ENCODE assay signal across 8 cellular contexts in the genomic region with DNA sequence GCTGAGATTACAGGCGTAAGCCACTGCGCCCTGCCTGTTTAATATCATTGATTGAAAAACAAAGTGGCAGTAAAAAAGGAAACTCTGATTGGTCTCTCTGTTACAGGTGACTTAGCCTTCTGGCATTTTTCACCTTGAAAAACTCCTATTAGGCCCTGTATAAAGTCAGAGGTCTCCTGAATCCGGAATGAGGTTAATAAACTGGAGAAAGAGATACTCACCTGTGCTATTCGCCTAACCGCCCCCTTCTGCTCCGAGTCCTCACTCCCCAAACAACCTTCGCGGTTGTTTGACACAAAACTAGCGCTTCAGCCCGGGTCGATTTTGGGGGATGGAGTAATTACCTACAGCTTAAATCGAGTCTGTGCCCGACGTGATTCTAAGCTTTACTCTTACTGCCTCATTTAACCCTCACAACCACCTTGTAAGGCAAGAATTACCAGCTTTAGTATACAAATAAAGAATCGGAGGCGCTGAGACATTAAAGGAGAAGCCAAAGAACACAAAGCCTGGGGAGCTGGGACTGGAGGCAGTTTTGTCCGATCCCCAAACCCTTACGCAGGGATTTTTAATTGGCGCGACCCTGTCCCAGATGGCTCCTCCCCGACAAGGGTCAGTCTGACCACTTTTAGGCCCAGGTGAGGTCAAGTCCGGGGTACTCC. TPM values are rescaled to one million over a fixed set of nuclear protein-coding genes. Genes with fewer than 3 reads are reported as not detected.
DNase-seq lines count a peak whose midpoint lies in the region; ATAC-seq, FAIRE-seq and TF ChIP-seq lines count a peak whose summit lies in the region.

No MANE protein-coding gene starts in this region.

- H3K4me3 Mint-ChIP-seq in activated CD4-positive, alpha-beta memory T cell treated with anti-CD3 and anti-CD28 coated beads, Interleukin-2, amount 10 ng/mL, durations not matched to agents 7 days and 5 days, result peak overlapping the region; percentile 76

- peaks cover 12% of the 10 kb centered on the region for H3K79me2 ChIP-seq in hepatocyte

- H3K9me3 Mint-ChIP-seq in activated CD4-positive, alpha-beta memory T cell treated with anti-CD3 and anti-CD28 coated beads, Interleukin-2, amount 10 ng/mL, durations not matched to agents 7 days and 5 days, result no peaks in the 10 kb centered on the region

- peak; percentile 3 for DNase-seq in HCEC 1CT
- no peak for DNase-seq in activated CD4-positive, alpha-beta memory T cell treated with anti-CD3 and anti-CD28 coated beads, Interleukin-2, amount 10 ng/mL, durations not matched to agents 7 days and 5 days
- DNase-seq in hepatocyte (ENCODE audit: low spot score), result no peak
- peak; percentile 30 for DNase-seq in small intestine
- DNase-seq in SHP77 treated with DMSO at 0.1 percent for 48 hours (lab: John Stamatoyannopoulos, UW), result no peak
- no peak for DNase-seq in erythroblast (lab: John Stamatoyannopoulos, UW)

- H3K36me3 ChIP-seq in hepatocyte (replicated peaks; ENCODE audit: insufficient read depth, low read depth), result no peaks in the 10 kb centered on the region
- no peaks in the 10 kb centered on the region for H3K36me3 ChIP-seq in small intestine (ENCODE audit: control insufficient read depth in 2 of 2, insufficient read depth in 2 of 2, low read length in 2 of 2)

- peak overlapping the region; percentile 69 for H3K27ac Mint-ChIP-seq in activated CD4-positive, alpha-beta memory T cell treated with anti-CD3 and anti-CD28 coated beads, Interleukin-2, amount 10 ng/mL, durations not matched to agents 7 days and 5 days

- WGBS in hepatocyte (ENCODE audit: low lambda C conversion rate, missing lambda C conversion rate), result 6% methylated on average over 22 of the region's 22 CpGs
- 2 to 8% (median 7%) methylated on average over 22 of the region's 22 CpGs for WGBS in small intestine, 3 donors

- peak overlapping the region; percentile 92 for H3K27ac ChIP-seq in hepatocyte
- peak overlapping the region; percentile 84 to 97 for H3K27ac ChIP-seq in small intestine (ENCODE audit: low read depth in 1 of 2, low read length in 1 of 2)

- H3K4me1 ChIP-seq in hepatocyte (ENCODE audit: insufficient read depth) (peaks cover 7% of the 10 kb centered on the region), small intestine (ENCODE audit: control insufficient read depth in 2 of 2, insufficient read depth in 1 of 2, low read depth in 1 of 2, low read length in 1 of 2) (no peaks in the 10 kb centered on the region)

- POLR2A ChIA-PET in activated CD4-positive, alpha-beta memory T cell treated with anti-CD3 and anti-CD28 coated beads, Interleukin-2, amount 10 ng/mL, durations not matched to agents 7 days and 5 days (lab: Charles Lee), result interaction anchor here (1.1 to 2.8 kb wide), 11 partner anchors 8 to 406 kb away, joined by 3 to 20 read pairs (median 5); partner anchors contain the start of genes ESYT3 and FAIM

- H3K9me2 ChIP-seq in hepatocyte (replicated peaks; ENCODE audit: insufficient read depth), result no peaks in the 10 kb centered on the region

- H2AFZ ChIP-seq in hepatocyte, result peak overlapping the region; percentile 89

- no peaks in the 10 kb centered on the region for H3K27me3 ChIP-seq in hepatocyte
- H3K27me3 ChIP-seq in small intestine (ENCODE audit: control insufficient read depth in 2 of 2, insufficient read depth in 2 of 2, low read length in 2 of 2), result no peaks in the 10 kb centered on the region

- peaks cover 11% of the 10 kb centered on the region for H3K4me1 Mint-ChIP-seq in activated CD4-positive, alpha-beta memory T cell treated with anti-CD3 and anti-CD28 coated beads, Interleukin-2, amount 10 ng/mL, durations not matched to agents 7 days and 5 days

- CTCF ChIA-PET in activated CD4-positive, alpha-beta memory T cell treated with anti-CD3 and anti-CD28 coated beads, Interleukin-2, amount 10 ng/mL, durations not matched to agents 7 days and 5 days (lab: Charles Lee), result interaction anchor here (0.9 to 8.8 kb wide), 27 partner anchors 9 to 736 kb away, joined by 3 to 181 read pairs (median 5); partner anchors contain the start of genes ESYT3 and FAIM

- H3K4me3 ChIP-seq in hepatocyte (peak overlapping the region; percentile 72), small intestine (ENCODE audit: low read depth in 1 of 2, low read length in 2 of 2) (peak overlapping the region; percentile 44 to 63)

- H3K36me3 Mint-ChIP-seq in activated CD4-positive, alpha-beta memory T cell treated with anti-CD3 and anti-CD28 coated beads, Interleukin-2, amount 10 ng/mL, durations not matched to agents 7 days and 5 days (ENCODE audit: low read depth), result no peaks in the 10 kb centered on the region

- TF ChIP-seq CTCF in hepatocyte (IDR thresholded peaks at IDR 0.05; ENCODE audit: poor library complexity), result no peak

- ATAC-seq in HG03521 (IDR thresholded peaks at IDR 0.05; ENCODE audit: unreplicated experiment) (no peak), HG03139 (IDR thresholded peaks at IDR 0.05; ENCODE audit: unreplicated experiment) (no peak)

- TF ChIP-seq POLR2A in erythroblast (IDR thresholded peaks at IDR 0.05; ENCODE audit: low read length), result no peak

- H3K9me3 ChIP-seq in hepatocyte (ENCODE audit: low read depth), result no peaks in the 10 kb centered on the region
- peaks cover 2% of the 10 kb centered on the region for H3K9me3 ChIP-seq in small intestine (ENCODE audit: control insufficient read depth, low read depth)

- H4K20me1 ChIP-seq in hepatocyte (ENCODE audit: insufficient read depth, poor library complexity, severe bottlenecking), result no peaks in the 10 kb centered on the region

- peak overlapping the region; percentile 86 for H3K4me2 ChIP-seq in hepatocyte

- no peak for FAIRE-seq in small intestine (lab: Jason Lieb, UNC)

- no peaks in the 10 kb centered on the region for H3K27me3 Mint-ChIP-seq in activated CD4-positive, alpha-beta memory T cell treated with anti-CD3 and anti-CD28 coated beads, Interleukin-2, amount 10 ng/mL, durations not matched to agents 7 days and 5 days

RNA-seq across cellular contexts. Expression of gene CEP70, which starts 0.4 kb away (rescaled TPM):
- 1 to 10 TPM; 9.0 to 9.6 TPM for total RNA-seq in activated CD4-positive, alpha-beta memory T cell treated with anti-CD3 and anti-CD28 coated beads, Interleukin-2, amount 10 ng/mL, durations not matched to agents 7 days and 5 days
- total RNA-seq in hepatocyte, result 21.7 and 25.4 TPM in 2 replicates
- polyA plus RNA-seq in hepatocyte, result 11.6 and 12.2 TPM in 2 replicates
- 10 to 100 TPM; 18.1 to 23.5 (median 22.7) TPM for polyA plus RNA-seq in small intestine

RNA-seq across cellular contexts. Expression of gene FAIM, which starts 15.0 kb away (rescaled TPM):
- total RNA-seq in activated CD4-positive, alpha-beta memory T cell treated with anti-CD3 and anti-CD28 coated beads, Interleukin-2, amount 10 ng/mL, durations not matched to agents 7 days and 5 days, result 1 to 10 TPM; 2.2 to 3.0 TPM
- total RNA-seq in hepatocyte, result 19.6 and 25.4 TPM in 2 replicates
- polyA plus RNA-seq in hepatocyte (17.4 and 17.7 TPM in 2 replicates), small intestine (10 to 100 TPM in 1 of 3 donors, 1 to 10 TPM in 2; 4.1 to 10.4 (median 4.2) TPM)

Comparison
In these comparisons a context has a peak if more than half of its experiments do, and no peak if none do; other contexts are left out.
1. DNase-seq: peak in HCEC 1CT (single experiment) and small intestine (single experiment); none in activated CD4-positive, alpha-beta memory T cell treated with anti-CD3 and anti-CD28 coated beads, Interleukin-2, amount 10 ng/mL, durations not matched to agents 7 days and 5 days (single experiment), hepatocyte (single experiment), SHP77 treated with DMSO at 0.1 percent for 48 hours (single experiment) and erythroblast (0 of 2).